8 cellular contexts compared by ENCODE assay signal in genomic region chr3:50436063-50436674, GRCh38.
A peak's percentile ranks its signal among the peaks of the same experiment; 100 is the strongest.
DNase-seq lines count a peak whose midpoint lies in the region; ATAC-seq and TF ChIP-seq lines count a peak whose summit lies in the region.

No MANE protein-coding gene starts in this region.

- CTCF ChIA-PET in BJ (lab: Yijun Ruan, JAX), result interaction anchor here (0.7 to 1.9 kb wide), 6 partner anchors 17 to 106 kb away, joined by 3 to 8 read pairs (median 3); no protein-coding TSS in a partner anchor

- H3K27ac ChIP-seq in thoracic aorta, result no peak overlapping the region

- no peak for ATAC-seq in thoracic aorta (ENCODE audit: insufficient number of reproducible peaks, low FRiP score, low read depth)

- H3K27me3 ChIP-seq in BJ (ENCODE audit: control insufficient read depth, insufficient read depth, low read length) (peaks cover 9% of the 10 kb centered on the region), thoracic aorta (replicated peaks; ENCODE audit: insufficient read depth) (no peaks in the 10 kb centered on the region)

- H3K36me3 ChIP-seq in BJ (ENCODE audit: control insufficient read depth, insufficient read depth, low read length) (no peaks in the 10 kb centered on the region), thoracic aorta (no peaks in the 10 kb centered on the region)

- POLR2A ChIA-PET in BJ (lab: Charles Lee), result no interaction called here

- DNase-seq in BJ (ENCODE audit: low read depth) (no peak), H4 (ENCODE audit: low spot score) (peak; percentile 8), NOMO-1 treated with dmso at 0.1 percent for 144 hours (lab: John Stamatoyannopoulos, UW; ENCODE audit: unreplicated experiment) (peak; percentile 28), fibroblast of mammary gland (ENCODE audit: low read depth) (peak; percentile 28), nucleus accumbens (lab: John Stamatoyannopoulos, UW) (peak in 31 of 56 donors; percentile 10 to 72 (median 31)), thoracic aorta (ENCODE audit: low spot score) (no peak), COR-L47 (lab: John Stamatoyannopoulos, UW) (no peak)
- DNase-seq in activated T-cell treated with anti-CD3 and anti-CD28 coated beads, Interleukin-2, amount 50 U/mL, for 1 hour, result peak; percentile 82

- no peak overlapping the region for H3K4me3 ChIP-seq in BJ (ENCODE audit: low read depth, low read length)
- H3K4me3 ChIP-seq in fibroblast of mammary gland (ENCODE audit: control insufficient read depth, low read depth, low read length), result no peak overlapping the region
- no peak overlapping the region for H3K4me3 ChIP-seq in thoracic aorta

- H3K9me3 ChIP-seq in thoracic aorta, result no peaks in the 10 kb centered on the region

- TF ChIP-seq CTCF in BJ (IDR thresholded peaks at IDR 0.05; ENCODE audit: insufficient read depth, low read depth, low read length) (peak; percentile 71), fibroblast of mammary gland (conservative IDR thresholded peaks at IDR 0.05; ENCODE audit: control insufficient read depth, insufficient read depth, low read depth, low read length) (peak; percentile 76), thoracic aorta (IDR thresholded peaks at IDR 0.05) (peak; percentile 79)

- no peaks in the 10 kb centered on the region for H3K4me1 ChIP-seq in thoracic aorta (ENCODE audit: control insufficient read depth in 1 of 2, low read depth in 2 of 2)

Comparison
In these comparisons a context has a peak if more than half of its experiments do, and no peak if none do; other contexts are left out.
1. DNase-seq: peak in H4 (single experiment), NOMO-1 treated with dmso at 0.1 percent for 144 hours (single experiment), activated T-cell treated with anti-CD3 and anti-CD28 coated beads, Interleukin-2, amount 50 U/mL, for 1 hour (single experiment), fibroblast of mammary gland (single experiment) and nucleus accumbens (31 of 56); none in BJ (single experiment), thoracic aorta (single experiment) and COR-L47 (single experiment).
2. Peak in every context shown above with its lines, with median percentiles within 50 percentile points of each other: CTCF ChIP-seq.